In the genomic region with DNA sequence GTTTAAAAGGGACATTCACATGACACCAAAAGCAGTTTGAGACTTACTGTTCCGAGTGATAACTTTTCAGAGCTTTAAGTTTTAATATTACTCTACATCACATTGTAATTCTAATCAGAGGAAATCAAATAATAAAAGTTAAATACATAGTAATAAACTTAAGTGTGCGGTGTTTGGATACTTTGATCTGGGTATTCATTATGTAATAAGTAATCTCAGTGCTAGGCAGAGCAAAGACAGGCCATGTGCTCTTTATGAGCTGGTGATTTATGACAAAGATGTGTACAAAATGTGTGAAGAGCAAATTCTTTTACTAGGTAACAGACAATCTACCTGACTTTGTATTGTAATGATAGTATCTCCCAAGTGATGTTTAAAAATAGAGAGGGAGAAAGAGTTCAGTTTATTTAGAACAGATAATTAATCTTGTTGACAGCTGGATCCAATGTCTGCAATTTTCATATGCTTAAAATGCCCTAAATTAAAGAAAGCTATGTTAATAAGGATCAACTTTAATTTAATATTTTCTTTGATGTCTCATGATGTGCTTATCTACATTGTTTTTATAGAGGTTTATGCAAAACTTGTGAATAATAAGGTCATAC, we compare ENCODE assay signal across 22 cellular contexts. TPM values are rescaled to one million over a fixed set of nuclear protein-coding genes. Genes with fewer than 3 reads are reported as not detected.
DNase-seq lines count a peak whose midpoint lies in the region; ATAC-seq, FAIRE-seq and TF ChIP-seq lines count a peak whose summit lies in the region.
"Had no signal": no experiment of that assay in that cellular context is flagged by ENCODE, and none has a peak within 500 bp of the region (broad histone marks: within the 10 kb centered on the region; RNA-seq: fewer than 3 reads in every experiment).

No MANE protein-coding gene starts in this region.

- H3K9me3 ChIP-seq in body of pancreas (no peaks in the 10 kb centered on the region), psoas muscle (no peaks in the 10 kb centered on the region), HepG2 (ENCODE audit: low read length) (no peaks in the 10 kb centered on the region)

- TF ChIP-seq EP300 in HepG2 (IDR thresholded peaks at IDR 0.05; ENCODE audit: low read depth in 2 of 2, low read length in 2 of 2), result no peak
- no peak for TF ChIP-seq EP300 in HepG2 (CRISPR knock-in tag; IDR thresholded peaks at IDR 0.05; ENCODE audit: borderline replicate concordance)

- DNase-seq in NCI-H446 treated with DMSO at 0.1 percent for 48 hours (lab: John Stamatoyannopoulos, UW) (peak; percentile 23), NCI-H446 (lab: John Stamatoyannopoulos, UW) (no peak), HEK293T (ENCODE audit: extremely low spot score) (no peak), body of pancreas (no peak), psoas muscle (no peak), HepG2 (ENCODE audit: low spot score) (no peak), AG20443 (ENCODE audit: low spot score) (no peak)
- DNase-seq: AML-193; C1 segment of cervical spinal cord; CD8-positive, alpha-beta T cell; GF-D8; KBM-7; NCI-H1092 treated with DMSO at 0.1 percent for 48 hours; NCI-H1436 treated with DMSO at 0.1 percent for 48 hours; NCI-H1930; NCI-H345; NCI-H774 had no signal

- intact Hi-C loops in body of pancreas (cut with DNase I) (no loop called here), psoas muscle (cut with DNase I) (no loop called here), HepG2 (cut with micrococcal nuclease; ENCODE audit: unreplicated experiment) (no loop called here)

- H3K4me1 ChIP-seq in body of pancreas (peaks cover 66% of the 10 kb centered on the region), psoas muscle (peaks cover 21% of the 10 kb centered on the region), HepG2 (ENCODE audit: insufficient read depth, low read length) (peaks cover 21% of the 10 kb centered on the region)

- CTCF ChIA-PET in HEK293T (lab: Yijun Ruan, JAX) (no interaction called here), HepG2 (lab: Yijun Ruan, JAX; ENCODE audit: low intra/inter-chr PET ratio, low total read pairs) (no interaction called here)

- WGBS in body of pancreas, 2 donors, result 46 to 55% methylated on average over 2 of the region's 2 CpGs
- WGBS in psoas muscle, 3 donors, result 54 to 76% (median 58%) methylated on average over 2 of the region's 2 CpGs
- WGBS in HepG2 (ENCODE audit: low lambda C conversion rate), result 64% methylated on average over 2 of the region's 2 CpGs

- TF ChIP-seq CTCF in body of pancreas (IDR thresholded peaks at IDR 0.05) (no peak), psoas muscle (IDR thresholded peaks at IDR 0.05) (no peak), HepG2 (CRISPR knock-in tag; IDR thresholded peaks at IDR 0.05) (no peak)

- no peak for TF ChIP-seq RAD21 in HepG2 (CRISPR knock-in tag; IDR thresholded peaks at IDR 0.05)

- H4K20me1 ChIP-seq in HepG2 (ENCODE audit: insufficient read depth, low read length), result no peaks in the 10 kb centered on the region

- BruUV-seq in HepG2 (replicated peaks; lab: Mats Ljungman, UMichigan), result no TSS peak

- ATAC-seq in body of pancreas, result no peak
- ATAC-seq in psoas muscle, result peak in 2 of 4 donors; percentile 12 to 17
- ATAC-seq in HepG2, result no peak
- no peak for ATAC-seq in GM18861 (IDR thresholded peaks at IDR 0.05; ENCODE audit: unreplicated experiment)
- ATAC-seq: CD8-positive, alpha-beta T cell; Right ventricle myocardium inferior had no signal

- H3K27ac ChIP-seq in body of pancreas (peak overlapping the region in 3 of 4 donors; percentile 79 to 94 (median 87)), psoas muscle (peak overlapping the region; percentile 66), HepG2 (ENCODE audit: extremely low read length, insufficient read depth, low read length) (no peak overlapping the region)
- H3K27ac ChIP-seq: 22Rv1 had no signal

- H3K36me3 ChIP-seq in body of pancreas (replicated peaks in 1 of 2; ENCODE audit: insufficient read depth in 1 of 2, low read depth in 2 of 2) (no peaks in the 10 kb centered on the region), psoas muscle (ENCODE audit: insufficient read depth in 1 of 2, low read depth in 1 of 2) (no peaks in the 10 kb centered on the region), HepG2 (replicated peaks in 1 of 2; ENCODE audit: control insufficient read depth in 1 of 2, insufficient read depth in 2 of 2, low read length in 2 of 2) (no peaks in the 10 kb centered on the region)

- no peak overlapping the region for H3K9ac ChIP-seq in HepG2 (ENCODE audit: insufficient read depth, low read depth, low read length)

- no peak for FAIRE-seq in HepG2 (lab: Jason Lieb, UNC)
- FAIRE-seq: H54 had no signal

- no peak overlapping the region for H3K4me3 ChIP-seq in body of pancreas
- no peak overlapping the region for H3K4me3 ChIP-seq in psoas muscle
- no peak overlapping the region for H3K4me3 ChIP-seq in HepG2 (replicated peaks in 1 of 3; ENCODE audit: insufficient read depth in 1 of 3, low read depth in 2 of 3, low read length in 3 of 3)

- H2AFZ ChIP-seq in HepG2 (ENCODE audit: low read length), result no peak overlapping the region

- in situ Hi-C loops in HepG2 (cut with HindIII; ENCODE audit: extremely low pct_ligation_motif_present, low pct_unique_long_range_greater_than_20kb), result no loop called here

- TF ChIP-seq POLR2A in body of pancreas (IDR thresholded peaks at IDR 0.05), result no peak
- no peak for TF ChIP-seq POLR2A in HepG2 (IDR thresholded peaks at IDR 0.05; ENCODE audit: insufficient read depth in 1 of 2, low read depth in 2 of 2, low read length in 2 of 2)

- H3K27me3 ChIP-seq in body of pancreas (no peaks in the 10 kb centered on the region), psoas muscle (ENCODE audit: insufficient read depth in 3 of 3, low read length in 2 of 3) (no peaks in the 10 kb centered on the region), HepG2 (ENCODE audit: control insufficient read depth in 1 of 2, insufficient read depth in 2 of 2, low read length in 2 of 2) (peaks cover 2 to 28% of the 10 kb centered on the region in 2 experiments; a peak in 3 of 5 replicates)

- POLR2A ChIA-PET in HEK293T (lab: Yijun Ruan, JAX), result no interaction called here
- POLR2A ChIA-PET in HepG2 (lab: Yijun Ruan, JAX), result no interaction called here

- no peak overlapping the region for H3K4me2 ChIP-seq in HepG2 (ENCODE audit: low read depth, low read length)

- H3K79me2 ChIP-seq in HepG2 (ENCODE audit: insufficient read depth, low read length), result no peaks in the 10 kb centered on the region

TF ChIP-seq in HepG2, 621 proteins besides CTCF, POLR2A, EP300 and RAD21 (continues in another document):
- no peak for TF ChIP-seq ZNF83 (CRISPR knock-in tag; IDR thresholded peaks at IDR 0.05; ENCODE audit: borderline replicate concordance)

RNA-seq across cellular contexts. Expression of gene CFAP221, which starts 4.4 kb away (rescaled TPM):
- total RNA-seq in body of pancreas, result 10 to 100 TPM; 12.2 to 21.5 TPM
- under 1 TPM in 2 of 4 donors, not detected in 2; 0.36 to 0.88 TPM for total RNA-seq in psoas muscle
- polyA plus RNA-seq in psoas muscle, result not detected
- total RNA-seq in HepG2 (2016; rRNA removed; fragmentation: Illumina TruSeq; extraction: Trizol), result not detected in 2 replicates
- 0.20 and 0.26 TPM in 2 replicates for total RNA-seq in HepG2 (2016; cell fraction: cytosol; rRNA removed; fragmentation: Illumina TruSeq; extraction: Trizol; ENCODE audit: low read depth)
- not detected in 2 replicates for total RNA-seq in HepG2 (2016; cell fraction: insoluble cytoplasmic fraction; rRNA removed; fragmentation: Illumina TruSeq; extraction: Trizol)
- total RNA-seq in HepG2 (2016; cell fraction: membrane; rRNA removed; fragmentation: Illumina TruSeq; extraction: Trizol), result 0.43 TPM in 1 of 2 replicates, not detected in the other
- not detected in 2 replicates for total RNA-seq in HepG2 (2016; cell fraction: nucleus; rRNA removed; fragmentation: Illumina TruSeq; extraction: Trizol)
- polyA plus RNA-seq in HepG2 (2011; rRNA removed), result not detected in 2 replicates
- not detected in 2 replicates for polyA plus RNA-seq in HepG2 (2011; cell fraction: cytosol; rRNA removed)
- polyA plus RNA-seq in HepG2 (2011; cell fraction: nucleus; rRNA removed), result not detected in 2 replicates
- not detected in 2 replicates for polyA plus RNA-seq in HepG2 (2012)
- polyA plus RNA-seq in HepG2 (2016; cell fraction: cytosol; fragmentation: Illumina TruSeq; extraction: Trizol; ENCODE audit: low read depth), result 0.26 and 0.33 TPM in 2 replicates
- polyA plus RNA-seq in HepG2 (2016; cell fraction: insoluble cytoplasmic fraction; fragmentation: Illumina TruSeq; extraction: Trizol; ENCODE audit: low read depth), result not detected in 2 replicates
- not detected in 2 replicates for polyA plus RNA-seq in HepG2 (2016; cell fraction: membrane; fragmentation: Illumina TruSeq; extraction: Trizol; ENCODE audit: low read depth)
- not detected in 2 replicates for polyA plus RNA-seq in HepG2 (2016; cell fraction: nucleus; fragmentation: Illumina TruSeq; extraction: Trizol; ENCODE audit: insufficient read depth, low read depth)
- not detected in 2 replicates for polyA minus RNA-seq in HepG2 (2011; rRNA and poly(A)+ RNA removed; ENCODE audit: low replicate concordance)
- polyA minus RNA-seq in HepG2 (2011; cell fraction: cytosol; rRNA and poly(A)+ RNA removed), result not detected in 2 replicates
- polyA minus RNA-seq in HepG2 (2011; cell fraction: nucleus; rRNA and poly(A)+ RNA removed), result not detected in 2 replicates
- total RNA-seq: CD8-positive, alpha-beta T cell; SK-MEL-5 had no signal

RNA-seq across cellular contexts. Expression of gene SCTR, which starts 24.3 kb away (rescaled TPM):
- total RNA-seq in body of pancreas (100 to 1,000 TPM in 1 of 2 donors, 10 to 100 TPM in 1; 69.0 to 183 TPM), psoas muscle (1 to 10 TPM in 1 of 4 donors, under 1 TPM in 1, not detected in 2; 0.57 to 1.3 TPM), HepG2 (2016; rRNA removed; fragmentation: Illumina TruSeq; extraction: Trizol) (not detected in 2 replicates)
- polyA plus RNA-seq in psoas muscle (under 1 TPM in 1 of 3 donors, not detected in 2; 0.12 TPM), HepG2 (2011; rRNA removed) (not detected in 2 replicates)
- not detected in 2 replicates for total RNA-seq in HepG2 (2016; cell fraction: cytosol; rRNA removed; fragmentation: Illumina TruSeq; extraction: Trizol; ENCODE audit: low read depth)
- total RNA-seq in HepG2 (2016; cell fraction: insoluble cytoplasmic fraction; rRNA removed; fragmentation: Illumina TruSeq; extraction: Trizol), result not detected in 2 replicates
- not detected in 2 replicates for total RNA-seq in HepG2 (2016; cell fraction: membrane; rRNA removed; fragmentation: Illumina TruSeq; extraction: Trizol)
- not detected in 2 replicates for total RNA-seq in HepG2 (2016; cell fraction: nucleus; rRNA removed; fragmentation: Illumina TruSeq; extraction: Trizol)
- not detected in 2 replicates for polyA plus RNA-seq in HepG2 (2011; cell fraction: cytosol; rRNA removed)
- polyA plus RNA-seq in HepG2 (2011; cell fraction: nucleus; rRNA removed), result not detected in 2 replicates
- polyA plus RNA-seq in HepG2 (2012), result 2.8 and 3.7 TPM in 2 replicates
- polyA plus RNA-seq in HepG2 (2016; cell fraction: cytosol; fragmentation: Illumina TruSeq; extraction: Trizol; ENCODE audit: low read depth), result not detected in 2 replicates
- polyA plus RNA-seq in HepG2 (2016; cell fraction: insoluble cytoplasmic fraction; fragmentation: Illumina TruSeq; extraction: Trizol; ENCODE audit: low read depth), result not detected in 2 replicates
- not detected in 2 replicates for polyA plus RNA-seq in HepG2 (2016; cell fraction: membrane; fragmentation: Illumina TruSeq; extraction: Trizol; ENCODE audit: low read depth)
- polyA plus RNA-seq in HepG2 (2016; cell fraction: nucleus; fragmentation: Illumina TruSeq; extraction: Trizol; ENCODE audit: insufficient read depth, low read depth), result not detected in 2 replicates
- polyA minus RNA-seq in HepG2 (2011; rRNA and poly(A)+ RNA removed; ENCODE audit: low replicate concordance), result not detected in 2 replicates
- not detected in 2 replicates for polyA minus RNA-seq in HepG2 (2011; cell fraction: cytosol; rRNA and poly(A)+ RNA removed)
- polyA minus RNA-seq in HepG2 (2011; cell fraction: nucleus; rRNA and poly(A)+ RNA removed), result not detected in 2 replicates
- total RNA-seq: CD8-positive, alpha-beta T cell; SK-MEL-5 had no signal

Comparison
In these comparisons a context has a peak if more than half of its experiments do, and no peak if none do; other contexts are left out.
1. RNA of gene CFAP221, which starts 4.4 kb away (total RNA-seq): 12.2 to 21.5 TPM in body of pancreas; 0.36 to 0.88 TPM in psoas muscle and 0.20 to 0.43 TPM in HepG2; every median in the first group is over 4 times any median in the second.
2. RNA of gene SCTR, which starts 24.3 kb away (total RNA-seq): 69.0 to 183 TPM in body of pancreas; 0.57 to 1.3 TPM in psoas muscle and not detected in HepG2; every median in the first group is over 10 times any median in the second.